In the genomic region with DNA sequence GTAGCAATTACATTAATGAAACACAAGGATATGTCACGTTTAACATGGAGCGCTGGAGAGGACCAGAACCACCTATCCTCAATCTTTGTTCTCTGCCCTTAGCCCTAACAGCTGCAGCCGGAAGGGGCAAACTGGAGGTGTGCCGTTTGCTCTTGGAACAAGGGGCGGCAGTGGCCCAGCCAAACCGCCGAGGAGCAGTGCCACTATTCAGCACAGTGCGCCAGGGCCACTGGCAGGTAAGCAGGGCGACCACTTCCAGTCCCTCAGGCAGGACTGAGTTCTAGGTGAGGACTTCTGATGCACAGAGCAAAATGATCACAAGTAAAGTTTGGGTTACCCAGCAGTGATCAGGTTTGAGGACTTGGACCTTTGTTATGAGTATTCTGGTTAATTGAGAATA, we compare ENCODE assay signal across 17 cellular contexts. TPM values are rescaled to one million over a fixed set of nuclear protein-coding genes. Genes with fewer than 3 reads are reported as not detected.
"Had no signal": no experiment of that assay in that cellular context is flagged by ENCODE, and none has a peak within 500 bp of the region (broad histone marks: within the 10 kb centered on the region; RNA-seq: fewer than 3 reads in every experiment).

No MANE protein-coding gene starts in this region.

- H3K27ac Mint-ChIP-seq: activated CD4-positive, alpha-beta T cell treated with anti-CD3 and anti-CD28 coated beads, Interleukin-2, amount 10 ng/mL, durations not matched to agents 24 days and 14 days; activated CD8-positive, alpha-beta T cell treated with anti-CD3 and anti-CD28 coated beads, Interleukin-2, amount 10 ng/mL, durations not matched to agents 7 days and 5 days; activated naive CD4-positive, alpha-beta T cell treated with anti-CD3 and anti-CD28 coated beads for 36 hours; activated T-helper 1 cell treated with anti-CD3 and anti-CD28 coated beads, Interleukin-12 subunit alpha, Interleukin-12 subunit beta, Interleukin-2, Interleukin-4 antibody, amounts not matched to agents 30 ng/mL and 10 ng/mL and 1 ng/mL, durations not matched to agents 14 hours and 24 hours and 36 hours; T-helper 2 cell treated with Interferon-gamma antibody and Interleukin-4, amounts not matched to agents 5 μg/mL and 100 μg/mL, for 36 hours had no signal

- H3K4me2 ChIP-seq: KMS-11, PC-9 had no signal

- DNase-seq: activated CD4-positive, alpha-beta T cell treated with anti-CD3 and anti-CD28 coated beads, Interleukin-2, amount 50 U/mL, for 48 hours; activated CD8-positive, alpha-beta T cell treated with anti-CD3 and anti-CD28 coated beads, Interleukin-2, amount 10 ng/mL, durations not matched to agents 7 days and 5 days; activated gamma-delta T cell treated with Interleukin-2 at 50 U/mL for 16 hours; activated naive CD4-positive, alpha-beta T cell treated with anti-CD3 and anti-CD28 coated beads for 36 hours; activated T-cell treated with anti-CD3 and anti-CD28 coated beads for 4 hours; activated T-cell treated with anti-CD3 and anti-CD28 coated beads, Interleukin-2, amount 50 U/mL, for 4 hours; adrenal gland; cerebellar nuclear complex had no signal

- H3K27me3 ChIP-seq: adrenal gland, body of pancreas, breast epithelium had no signal

- H3K4me3 Mint-ChIP-seq: activated CD4-positive, alpha-beta T cell treated with anti-CD3 and anti-CD28 coated beads, Interleukin-2, amount 10 ng/mL, durations not matched to agents 24 days and 14 days; activated CD8-positive, alpha-beta T cell treated with anti-CD3 and anti-CD28 coated beads, Interleukin-2, amount 10 ng/mL, durations not matched to agents 7 days and 5 days; activated naive CD4-positive, alpha-beta T cell treated with anti-CD3 and anti-CD28 coated beads for 36 hours; activated T-cell treated with anti-CD3 and anti-CD28 coated beads, Interleukin-2, amount 50 U/mL, for 4 hours; activated T-helper 1 cell treated with anti-CD3 and anti-CD28 coated beads, Interleukin-12 subunit alpha, Interleukin-12 subunit beta, Interleukin-2, Interleukin-4 antibody, amounts not matched to agents 30 ng/mL and 10 ng/mL and 1 ng/mL, durations not matched to agents 14 hours and 24 hours and 36 hours; T-helper 2 cell treated with Interferon-gamma antibody and Interleukin-4, amounts not matched to agents 5 μg/mL and 100 μg/mL, for 36 hours had no signal

- H3K9me3 ChIP-seq: adrenal gland, body of pancreas, breast epithelium had no signal

- H3K36me3 Mint-ChIP-seq: activated naive CD4-positive, alpha-beta T cell treated with anti-CD3 and anti-CD28 coated beads, Interleukin-2, amount 50 U/mL, for 72 hours had no signal

- H3K9me3 Mint-ChIP-seq: activated CD4-positive, alpha-beta T cell treated with anti-CD3 and anti-CD28 coated beads, Interleukin-2, amount 10 ng/mL, durations not matched to agents 24 days and 14 days; activated naive CD4-positive, alpha-beta T cell treated with anti-CD3 and anti-CD28 coated beads for 36 hours; activated naive CD4-positive, alpha-beta T cell treated with anti-CD3 and anti-CD28 coated beads, Interleukin-2, amount 50 U/mL, for 72 hours; activated T-cell treated with anti-CD3 and anti-CD28 coated beads, Interleukin-2, amount 50 U/mL, for 4 hours; activated T-helper 1 cell treated with anti-CD3 and anti-CD28 coated beads, Interleukin-12 subunit alpha, Interleukin-12 subunit beta, Interleukin-2, Interleukin-4 antibody, amounts not matched to agents 30 ng/mL and 10 ng/mL and 1 ng/mL, durations not matched to agents 14 hours and 24 hours and 36 hours; T-helper 2 cell treated with Interferon-gamma antibody and Interleukin-4, amounts not matched to agents 5 μg/mL and 100 μg/mL, for 36 hours had no signal

- H3K36me3 ChIP-seq: adrenal gland, breast epithelium had no signal

- H3K4me3 ChIP-seq: adrenal gland, body of pancreas, breast epithelium, PC-9 had no signal

- H2AFZ ChIP-seq: PC-9 had no signal

- H3K9ac ChIP-seq: KMS-11 had no signal

- H3K27ac ChIP-seq: adrenal gland, body of pancreas, KMS-11, PC-9 had no signal

- H3K4me1 ChIP-seq: body of pancreas, breast epithelium had no signal

RNA-seq across cellular contexts. Expression of a gene that starts 41.1 kb away (rescaled TPM):
- total RNA-seq: OCI-LY7 had no signal
